Comparison of ENCODE assay signal across 8 cellular contexts in genomic region chr9:68895741-68896478, GRCh38.
DNase-seq lines count a peak whose midpoint lies in the region; ATAC-seq and TF ChIP-seq lines count a peak whose summit lies in the region.

No MANE protein-coding gene starts in this region.

- H3K9me3 ChIP-seq in right atrium auricular region = no peaks in the 10 kb centered on the region
- no peaks in the 10 kb centered on the region for H3K9me3 ChIP-seq in uterus

- H3K4me1 ChIP-seq in right atrium auricular region = peaks cover 0 to 31% of the 10 kb centered on the region in 2 donors
- no peaks in the 10 kb centered on the region for H3K4me1 ChIP-seq in uterus

- H3K36me3 ChIP-seq in right atrium auricular region (no peaks in the 10 kb centered on the region), uterus (no peaks in the 10 kb centered on the region)

- no peak for TF ChIP-seq POLR2A in uterus (IDR thresholded peaks at IDR 0.05)

- TF ChIP-seq CTCF in right atrium auricular region (IDR thresholded peaks at IDR 0.05) (no peak), cardiac fibroblast (IDR thresholded peaks at IDR 0.05; ENCODE audit: low read depth, low read length) (no peak), uterus (IDR thresholded peaks at IDR 0.05) (no peak)

- intact Hi-C loops in Right ventricle myocardium inferior (cut with DNase I) = no loop called here
- intact Hi-C loops in uterus (cut with DNase I; ENCODE audit: low total_unique reads) = no loop called here

- H3K27ac ChIP-seq in right atrium auricular region (peak overlapping the region in 1 of 2 donors; percentile 58), uterus (peak overlapping the region; percentile 24 to 50)

- H3K27me3 ChIP-seq in right atrium auricular region (no peaks in the 10 kb centered on the region), uterus (no peaks in the 10 kb centered on the region)

- peak; percentile 47 for ATAC-seq in Right ventricle myocardium inferior
- peak; percentile 89 for ATAC-seq in HG03135 (IDR thresholded peaks at IDR 0.05; ENCODE audit: unreplicated experiment)

- H3K4me3 ChIP-seq in right atrium auricular region (no peak overlapping the region), cardiac fibroblast (replicated peaks in 1 of 2; ENCODE audit: low read depth in 2 of 2, low read length in 2 of 2) (no peak overlapping the region), uterus (no peak overlapping the region)

- no peak for DNase-seq in Right ventricle myocardium inferior (ENCODE audit: missing footprints)
- DNase-seq in right atrium auricular region (ENCODE audit: low spot score) = no peak
- peak; percentile 47 to 49 for DNase-seq in cardiac fibroblast (ENCODE audit: low read depth in 2 of 2)
- DNase-seq in uterus = no peak
- no peak for DNase-seq in AG20443 (ENCODE audit: low spot score)
- no peak for DNase-seq in hippocampal formation (lab: John Stamatoyannopoulos, UW)
- DNase-seq in amygdala (lab: John Stamatoyannopoulos, UW) = no peak

Comparison
In these comparisons a context has a peak if more than half of its experiments do, and no peak if none do; other contexts are left out.
1. DNase-seq: peak in cardiac fibroblast (2 of 2); none in Right ventricle myocardium inferior (single experiment), right atrium auricular region (single experiment), uterus (0 of 2), AG20443 (single experiment), hippocampal formation (0 of 2) and amygdala (0 of 56).